1 cellular context compared by ENCODE assay signal in the genomic region with DNA sequence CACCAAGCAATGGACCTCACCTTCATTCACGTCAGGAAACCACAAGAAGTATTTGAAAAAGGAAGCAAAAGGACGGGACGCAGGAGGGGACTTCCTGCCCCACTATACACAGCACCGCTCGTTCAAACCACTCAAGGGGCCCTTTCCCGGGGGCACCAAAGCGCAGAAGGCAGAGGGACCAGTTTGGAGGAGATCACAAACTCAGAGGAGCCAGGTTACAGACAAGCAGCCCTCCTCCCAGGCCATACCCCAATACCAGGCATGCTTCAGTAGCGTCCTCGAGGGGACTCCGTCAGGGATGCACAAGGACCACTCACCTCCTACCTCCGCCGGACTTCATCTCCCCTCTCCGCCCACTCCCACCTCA.
TF ChIP-seq lines count a peak whose summit lies in the region.

No MANE protein-coding gene starts in this region.

TF ChIP-seq in K562, 482 proteins besides CTCF, POLR2A, EP300 and RAD21 (continues in another document):
- no peak for TF ChIP-seq NRF1 (conservative IDR thresholded peaks at IDR 0.05 in 1 of 2, IDR thresholded peaks at IDR 0.05 in 1 of 2)
- TF ChIP-seq C11orf30 (IDR thresholded peaks at IDR 0.05; ENCODE audit: low read depth) = no peak
- no peak for TF ChIP-seq CXXC5 (CRISPR knock-in tag; IDR thresholded peaks at IDR 0.05)
- TF ChIP-seq RNF2 (IDR thresholded peaks at IDR 0.05) = no peak
- no peak for TF ChIP-seq ZFPM2 (CRISPR knock-in tag; IDR thresholded peaks at IDR 0.05)
- TF ChIP-seq, protein P1, sequence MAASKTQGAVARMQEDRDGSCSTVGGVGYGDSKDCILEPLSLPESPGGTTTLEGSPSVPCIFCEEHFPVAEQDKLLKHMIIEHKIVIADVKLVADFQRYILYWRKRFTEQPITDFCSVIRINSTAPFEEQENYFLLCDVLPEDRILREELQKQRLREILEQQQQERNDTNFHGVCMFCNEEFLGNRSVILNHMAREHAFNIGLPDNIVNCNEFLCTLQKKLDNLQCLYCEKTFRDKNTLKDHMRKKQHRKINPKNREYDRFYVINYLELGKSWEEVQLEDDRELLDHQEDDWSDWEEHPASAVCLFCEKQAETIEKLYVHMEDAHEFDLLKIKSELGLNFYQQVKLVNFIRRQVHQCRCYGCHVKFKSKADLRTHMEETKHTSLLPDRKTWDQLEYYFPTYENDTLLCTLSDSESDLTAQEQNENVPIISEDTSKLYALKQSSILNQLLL (CRISPR knock-in tag; IDR thresholded peaks at IDR 0.05; ENCODE audit: borderline replicate concordance) = no peak
- TF ChIP-seq, protein P2, sequence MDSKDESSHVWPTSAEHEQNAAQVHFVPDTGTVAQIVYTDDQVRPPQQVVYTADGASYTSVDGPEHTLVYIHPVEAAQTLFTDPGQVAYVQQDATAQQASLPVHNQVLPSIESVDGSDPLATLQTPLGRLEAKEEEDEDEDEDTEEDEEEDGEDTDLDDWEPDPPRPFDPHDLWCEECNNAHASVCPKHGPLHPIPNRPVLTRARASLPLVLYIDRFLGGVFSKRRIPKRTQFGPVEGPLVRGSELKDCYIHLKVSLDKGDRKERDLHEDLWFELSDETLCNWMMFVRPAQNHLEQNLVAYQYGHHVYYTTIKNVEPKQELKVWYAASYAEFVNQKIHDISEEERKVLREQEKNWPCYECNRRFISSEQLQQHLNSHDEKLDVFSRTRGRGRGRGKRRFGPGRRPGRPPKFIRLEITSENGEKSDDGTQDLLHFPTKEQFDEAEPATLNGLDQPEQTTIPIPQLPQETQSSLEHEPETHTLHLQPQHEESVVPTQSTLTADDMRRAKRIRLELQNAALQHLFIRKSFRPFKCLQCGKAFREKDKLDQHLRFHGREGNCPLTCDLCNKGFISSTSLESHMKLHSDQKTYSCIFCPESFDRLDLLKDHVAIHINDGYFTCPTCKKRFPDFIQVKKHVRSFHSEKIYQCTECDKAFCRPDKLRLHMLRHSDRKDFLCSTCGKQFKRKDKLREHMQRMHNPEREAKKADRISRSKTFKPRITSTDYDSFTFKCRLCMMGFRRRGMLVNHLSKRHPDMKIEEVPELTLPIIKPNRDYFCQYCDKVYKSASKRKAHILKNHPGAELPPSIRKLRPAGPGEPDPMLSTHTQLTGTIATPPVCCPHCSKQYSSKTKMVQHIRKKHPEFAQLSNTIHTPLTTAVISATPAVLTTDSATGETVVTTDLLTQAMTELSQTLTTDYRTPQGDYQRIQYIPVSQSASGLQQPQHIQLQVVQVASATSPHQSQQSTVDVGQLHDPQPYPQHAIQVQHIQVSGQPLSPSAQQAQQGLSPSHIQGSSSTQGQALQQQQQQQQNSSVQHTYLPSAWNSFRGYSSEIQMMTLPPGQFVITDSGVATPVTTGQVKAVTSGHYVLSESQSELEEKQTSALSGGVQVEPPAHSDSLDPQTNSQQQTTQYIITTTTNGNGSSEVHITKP (IDR thresholded peaks at IDR 0.05; ENCODE audit: partially characterized antibody) = no peak
- no peak for TF ChIP-seq NFIC (IDR thresholded peaks at IDR 0.05)
- no peak for TF ChIP-seq HMG20B (CRISPR knock-in tag; IDR thresholded peaks at IDR 0.05)
- TF ChIP-seq MYNN (IDR thresholded peaks at IDR 0.05) = no peak
- TF ChIP-seq MYNN (CRISPR knock-in tag; IDR thresholded peaks at IDR 0.05) = no peak
- TF ChIP-seq, protein P3, sequence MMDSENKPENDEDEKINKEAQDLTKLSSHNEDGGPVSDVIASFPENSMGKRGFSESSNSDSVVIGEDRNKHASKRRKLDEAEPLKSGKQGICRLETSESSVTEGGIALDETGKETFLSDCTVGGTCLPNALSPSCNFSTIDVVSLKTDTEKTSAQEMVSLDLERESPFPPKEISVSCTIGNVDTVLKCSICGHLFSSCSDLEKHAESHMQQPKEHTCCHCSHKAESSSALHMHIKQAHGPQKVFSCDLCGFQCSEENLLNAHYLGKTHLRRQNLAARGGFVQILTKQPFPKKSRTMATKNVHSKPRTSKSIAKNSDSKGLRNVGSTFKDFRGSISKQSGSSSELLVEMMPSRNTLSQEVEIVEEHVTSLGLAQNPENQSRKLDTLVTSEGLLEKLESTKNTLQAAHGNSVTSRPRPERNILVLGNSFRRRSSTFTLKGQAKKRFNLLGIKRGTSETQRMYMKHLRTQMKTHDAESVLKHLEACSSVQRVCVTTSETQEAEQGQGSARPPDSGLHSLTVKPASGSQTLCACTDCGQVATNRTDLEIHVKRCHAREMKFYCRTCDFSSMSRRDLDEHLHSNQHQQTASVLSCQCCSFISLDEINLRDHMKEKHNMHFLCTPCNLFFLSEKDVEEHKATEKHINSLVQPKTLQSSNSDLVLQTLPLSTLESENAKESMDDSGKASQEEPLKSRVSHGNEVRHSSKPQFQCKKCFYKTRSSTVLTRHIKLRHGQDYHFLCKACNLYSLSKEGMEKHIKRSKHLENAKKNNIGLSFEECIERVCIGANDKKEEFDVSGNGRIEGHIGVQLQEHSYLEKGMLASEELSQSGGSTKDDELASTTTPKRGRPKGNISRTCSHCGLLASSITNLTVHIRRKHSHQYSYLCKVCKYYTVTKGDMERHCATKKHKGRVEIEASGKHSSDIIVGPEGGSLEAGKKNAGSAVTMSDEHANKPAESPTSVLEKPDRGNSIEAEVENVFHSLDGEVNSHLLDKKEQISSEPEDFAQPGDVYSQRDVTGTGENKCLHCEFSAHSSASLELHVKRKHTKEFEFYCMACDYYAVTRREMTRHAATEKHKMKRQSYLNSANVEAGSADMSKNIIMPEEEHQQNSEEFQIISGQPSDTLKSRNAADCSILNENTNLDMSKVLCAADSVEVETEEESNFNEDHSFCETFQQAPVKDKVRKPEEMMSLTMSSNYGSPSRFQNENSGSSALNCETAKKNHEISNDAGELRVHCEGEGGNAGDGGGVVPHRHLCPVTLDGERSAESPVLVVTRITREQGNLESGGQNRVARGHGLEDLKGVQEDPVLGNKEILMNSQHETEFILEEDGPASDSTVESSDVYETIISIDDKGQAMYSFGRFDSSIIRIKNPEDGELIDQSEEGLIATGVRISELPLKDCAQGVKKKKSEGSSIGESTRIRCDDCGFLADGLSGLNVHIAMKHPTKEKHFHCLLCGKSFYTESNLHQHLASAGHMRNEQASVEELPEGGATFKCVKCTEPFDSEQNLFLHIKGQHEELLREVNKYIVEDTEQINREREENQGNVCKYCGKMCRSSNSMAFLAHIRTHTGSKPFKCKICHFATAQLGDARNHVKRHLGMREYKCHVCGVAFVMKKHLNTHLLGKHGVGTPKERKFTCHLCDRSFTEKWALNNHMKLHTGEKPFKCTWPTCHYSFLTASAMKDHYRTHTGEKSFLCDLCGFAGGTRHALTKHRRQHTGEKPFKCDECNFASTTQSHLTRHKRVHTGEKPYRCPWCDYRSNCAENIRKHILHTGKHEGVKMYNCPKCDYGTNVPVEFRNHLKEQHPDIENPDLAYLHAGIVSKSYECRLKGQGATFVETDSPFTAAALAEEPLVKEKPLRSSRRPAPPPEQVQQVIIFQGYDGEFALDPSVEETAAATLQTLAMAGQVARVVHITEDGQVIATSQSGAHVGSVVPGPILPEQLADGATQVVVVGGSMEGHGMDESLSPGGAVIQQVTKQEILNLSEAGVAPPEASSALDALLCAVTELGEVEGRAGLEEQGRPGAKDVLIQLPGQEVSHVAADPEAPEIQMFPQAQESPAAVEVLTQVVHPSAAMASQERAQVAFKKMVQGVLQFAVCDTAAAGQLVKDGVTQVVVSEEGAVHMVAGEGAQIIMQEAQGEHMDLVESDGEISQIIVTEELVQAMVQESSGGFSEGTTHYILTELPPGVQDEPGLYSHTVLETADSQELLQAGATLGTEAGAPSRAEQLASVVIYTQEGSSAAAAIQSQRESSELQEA (IDR thresholded peaks at IDR 0.05; ENCODE audit: low read depth) = peak; percentile 58; the same call in 1 of the 2 replicates
- 0 out of 2 replicates have a peak, but pooled peaks have one; percentile 12 for TF ChIP-seq KAT7 (CRISPR knock-in tag; IDR thresholded peaks at IDR 0.05; ENCODE audit: borderline replicate concordance)
- TF ChIP-seq ZNF445 (CRISPR knock-in tag; IDR thresholded peaks at IDR 0.05; ENCODE audit: low read depth) = no peak
- no peak for TF ChIP-seq ETV6 (IDR thresholded peaks at IDR 0.05; ENCODE audit: borderline replicate concordance in 1 of 2, low read depth in 2 of 2, low read length in 1 of 2)
- TF ChIP-seq ETV6 (CRISPR knock-in tag; IDR thresholded peaks at IDR 0.05; ENCODE audit: borderline replicate concordance) = no peak
- no peak for TF ChIP-seq XRCC4 (IDR thresholded peaks at IDR 0.05; ENCODE audit: extremely low read depth, insufficient read depth, insufficient read length)
- 0 out of 2 replicates have a peak, but pooled peaks have one; percentile 42 for TF ChIP-seq ARID1B (IDR thresholded peaks at IDR 0.05)
- no peak for TF ChIP-seq CBX5 (IDR thresholded peaks at IDR 0.05; ENCODE audit: borderline replicate concordance, low read depth)
- no peak for TF ChIP-seq PHF8 (IDR thresholded peaks at IDR 0.05; ENCODE audit: borderline replicate concordance, low read length)
- TF ChIP-seq SIX5 (IDR thresholded peaks at IDR 0.05; ENCODE audit: borderline replicate concordance in 1 of 2, insufficient read depth in 1 of 2, low read depth in 1 of 2, low read length in 2 of 2) = no peak
- TF ChIP-seq, protein P4, sequence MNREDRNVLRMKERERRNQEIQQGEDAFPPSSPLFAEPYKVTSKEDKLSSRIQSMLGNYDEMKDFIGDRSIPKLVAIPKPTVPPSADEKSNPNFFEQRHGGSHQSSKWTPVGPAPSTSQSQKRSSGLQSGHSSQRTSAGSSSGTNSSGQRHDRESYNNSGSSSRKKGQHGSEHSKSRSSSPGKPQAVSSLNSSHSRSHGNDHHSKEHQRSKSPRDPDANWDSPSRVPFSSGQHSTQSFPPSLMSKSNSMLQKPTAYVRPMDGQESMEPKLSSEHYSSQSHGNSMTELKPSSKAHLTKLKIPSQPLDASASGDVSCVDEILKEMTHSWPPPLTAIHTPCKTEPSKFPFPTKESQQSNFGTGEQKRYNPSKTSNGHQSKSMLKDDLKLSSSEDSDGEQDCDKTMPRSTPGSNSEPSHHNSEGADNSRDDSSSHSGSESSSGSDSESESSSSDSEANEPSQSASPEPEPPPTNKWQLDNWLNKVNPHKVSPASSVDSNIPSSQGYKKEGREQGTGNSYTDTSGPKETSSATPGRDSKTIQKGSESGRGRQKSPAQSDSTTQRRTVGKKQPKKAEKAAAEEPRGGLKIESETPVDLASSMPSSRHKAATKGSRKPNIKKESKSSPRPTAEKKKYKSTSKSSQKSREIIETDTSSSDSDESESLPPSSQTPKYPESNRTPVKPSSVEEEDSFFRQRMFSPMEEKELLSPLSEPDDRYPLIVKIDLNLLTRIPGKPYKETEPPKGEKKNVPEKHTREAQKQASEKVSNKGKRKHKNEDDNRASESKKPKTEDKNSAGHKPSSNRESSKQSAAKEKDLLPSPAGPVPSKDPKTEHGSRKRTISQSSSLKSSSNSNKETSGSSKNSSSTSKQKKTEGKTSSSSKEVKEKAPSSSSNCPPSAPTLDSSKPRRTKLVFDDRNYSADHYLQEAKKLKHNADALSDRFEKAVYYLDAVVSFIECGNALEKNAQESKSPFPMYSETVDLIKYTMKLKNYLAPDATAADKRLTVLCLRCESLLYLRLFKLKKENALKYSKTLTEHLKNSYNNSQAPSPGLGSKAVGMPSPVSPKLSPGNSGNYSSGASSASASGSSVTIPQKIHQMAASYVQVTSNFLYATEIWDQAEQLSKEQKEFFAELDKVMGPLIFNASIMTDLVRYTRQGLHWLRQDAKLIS (CRISPR knock-in tag; IDR thresholded peaks at IDR 0.05) = no peak
- TF ChIP-seq CC2D1A (IDR thresholded peaks at IDR 0.05) = 0 out of 2 replicates have a peak, but pooled peaks have one; percentile 33
- TF ChIP-seq STAT5A (IDR thresholded peaks at IDR 0.05; ENCODE audit: borderline replicate concordance, low read length) = no peak
- TF ChIP-seq MYC (IDR thresholded peaks at IDR 0.05; ENCODE audit: low read depth, low read length) = no peak
- TF ChIP-seq MYC (CRISPR knock-in tag; IDR thresholded peaks at IDR 0.05; ENCODE audit: borderline replicate concordance, low read depth) = no peak
- no peak for TF ChIP-seq KLF1 (tag; IDR thresholded peaks at IDR 0.05)
- TF ChIP-seq ZSCAN32 (CRISPR knock-in tag; IDR thresholded peaks at IDR 0.05) = no peak
- TF ChIP-seq ZNF175 (CRISPR knock-in tag; IDR thresholded peaks at IDR 0.05; ENCODE audit: low read depth) = no peak
- TF ChIP-seq HNRNPL (IDR thresholded peaks at IDR 0.05; ENCODE audit: low read depth, low read length) = no peak
- TF ChIP-seq NR1H2 (CRISPR knock-in tag; IDR thresholded peaks at IDR 0.05) = no peak
- TF ChIP-seq MECOM (CRISPR knock-in tag; IDR thresholded peaks at IDR 0.05) = no peak
